29 cellular contexts compared by ENCODE assay signal in the genomic region with DNA sequence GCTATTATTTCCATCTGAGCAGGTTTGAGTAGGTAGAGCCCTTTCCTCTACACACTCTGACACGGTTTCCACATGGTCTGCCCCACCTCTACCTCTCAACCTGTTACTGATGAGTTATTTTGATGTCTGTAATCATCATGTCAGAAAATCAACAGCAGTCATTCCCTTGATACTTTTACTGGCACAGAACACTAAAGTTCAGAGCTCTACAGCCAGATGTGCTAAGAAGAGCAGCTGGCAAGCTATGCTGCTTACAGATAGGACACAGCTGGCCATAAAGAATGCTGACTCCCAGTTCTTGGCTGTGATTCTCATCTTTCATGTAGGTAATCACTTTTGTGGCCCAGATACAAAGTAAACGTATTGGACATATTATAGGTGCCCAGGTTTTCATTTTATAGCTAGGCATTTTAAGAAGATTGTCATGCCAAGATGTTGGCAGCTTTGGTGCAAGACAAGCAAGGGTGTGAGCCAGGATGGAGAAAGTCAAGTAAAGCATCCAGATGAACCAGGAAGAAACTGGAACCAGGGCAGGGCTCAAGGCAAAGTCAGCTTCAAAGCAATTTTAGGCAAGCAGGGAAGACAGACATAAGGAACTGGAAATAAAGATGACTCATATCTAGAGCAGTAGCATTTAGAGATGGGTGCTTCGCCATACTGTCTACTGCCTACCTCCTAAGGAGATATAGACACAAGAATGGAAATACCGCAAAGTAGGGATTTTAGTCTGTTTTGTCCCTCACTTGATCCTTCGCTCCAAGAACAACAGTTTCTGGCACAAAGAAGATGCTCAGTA. TPM values are rescaled to one million over a fixed set of nuclear protein-coding genes. Genes with fewer than 3 reads are reported as not detected.
"Had no signal": no experiment of that assay in that cellular context is flagged by ENCODE, and none has a peak within 500 bp of the region (broad histone marks: within the 10 kb centered on the region; RNA-seq: fewer than 3 reads in every experiment).

No MANE protein-coding gene starts in this region.

- H3K27ac ChIP-seq: ascending aorta, body of pancreas, KMS-11 had no signal

- H3K9me3 ChIP-seq: ascending aorta, body of pancreas, MG63 had no signal

- FAIRE-seq: RCC 7860, TTC549 had no signal

- H3K9ac ChIP-seq: KMS-11 had no signal

- H3K4me3 ChIP-seq: ascending aorta, body of pancreas, MG63 had no signal

- H3K36me3 ChIP-seq: ascending aorta, MG63 had no signal

- H3K27me3 ChIP-seq: ascending aorta, body of pancreas, MG63 had no signal

- DNase-seq: activated B cell treated with CpG ODN at 0.5 μM for 24 hours; activated CD4-positive, alpha-beta T cell treated with anti-CD3 and anti-CD28 coated beads for 1 hour; activated CD4-positive, alpha-beta T cell treated with anti-CD3 and anti-CD28 coated beads, Interleukin-2, amount 10 ng/mL, durations not matched to agents 24 days and 14 days; activated CD4-positive, alpha-beta T cell treated with anti-CD3 and anti-CD28 coated beads, Interleukin-2, amount 50 U/mL, for 48 hours; activated CD8-positive, alpha-beta memory T cell treated with anti-CD3 and anti-CD28 coated beads, Interleukin-2, amount 10 ng/mL, durations not matched to agents 7 days and 5 days; activated effector memory CD4-positive, alpha-beta T cell treated with Interleukin-2 at 50 U/mL for 16 hours; activated naive CD4-positive, alpha-beta T cell treated with Interleukin-2 at 50 U/mL for 16 hours; activated naive CD8-positive, alpha-beta T cell treated with anti-CD3 and anti-CD28 coated beads, Interleukin-2, amount 50 U/mL, for 24 hours; activated T-cell treated with anti-CD3 and anti-CD28 coated beads, Interleukin-2, amount 50 U/mL, for 24 hours; amniotic stem cell; body of pancreas; MG63; NCI-H1048; NCI-H146; NCI-H187 treated with DMSO at 0.1 percent for 48 hours; NCI-H2081 treated with DMSO at 0.1 percent for 48 hours; NCI-H345; NCI-H510A; NCI-H526 treated with DMSO at 0.1 percent for 48 hours; PC-3; SIG-M5; T-helper 17 cell; T-helper 9 cell had no signal

- H3K4me1 ChIP-seq: ascending aorta, body of pancreas had no signal

- ATAC-seq: activated CD8-positive, alpha-beta memory T cell treated with anti-CD3 and anti-CD28 coated beads, Interleukin-2, amount 10 ng/mL, durations not matched to agents 7 days and 5 days; activated naive CD4-positive, alpha-beta T cell treated with anti-CD3 and anti-CD28 coated beads, Interleukin-2, amount 50 U/mL, for 72 hours; activated naive CD8-positive, alpha-beta T cell treated with anti-CD3 and anti-CD28 coated beads, Interleukin-2, amount 50 U/mL, for 24 hours; body of pancreas; PC-3; T-helper 17 cell had no signal

- H3K4me2 ChIP-seq: KMS-11 had no signal

RNA-seq across cellular contexts. Expression of a gene that starts 59.7 kb away (rescaled TPM):
- total RNA-seq: activated B cell treated with CpG ODN at 0.5 μM for 24 hours; activated CD4-positive, alpha-beta T cell treated with anti-CD3 and anti-CD28 coated beads, Interleukin-2, amount 10 ng/mL, durations not matched to agents 24 days and 14 days; activated CD8-positive, alpha-beta memory T cell treated with anti-CD3 and anti-CD28 coated beads, Interleukin-2, amount 10 ng/mL, durations not matched to agents 7 days and 5 days; activated naive CD4-positive, alpha-beta T cell treated with anti-CD3 and anti-CD28 coated beads, Interleukin-2, amount 50 U/mL, for 72 hours; activated T-helper 1 cell treated with anti-CD3 and anti-CD28 coated beads, Interleukin-12 subunit alpha, Interleukin-12 subunit beta, Interleukin-2, Interleukin-4 antibody, amounts not matched to agents 30 ng/mL and 10 ng/mL and 1 ng/mL, durations not matched to agents 14 hours and 24 hours and 36 hours; PC-3 had no signal
